In genomic region chr7:96320437-96320836, GRCh38 we compare ENCODE assay signal across 8 cellular contexts. TPM values are rescaled to one million over a fixed set of nuclear protein-coding genes. Genes with fewer than 3 reads are reported as not detected.
A peak's percentile ranks its signal among the peaks of the same experiment; 100 is the strongest.
DNase-seq lines count a peak whose midpoint lies in the region; ATAC-seq and TF ChIP-seq lines count a peak whose summit lies in the region.

No MANE protein-coding gene starts in this region.

- H3K4me3 ChIP-seq in DND-41 (ENCODE audit: low read depth in 1 of 2, low read length in 2 of 2), result no peak overlapping the region
- peak overlapping the region in 2 of 3 donors; percentile 83 to 94 for H3K4me3 ChIP-seq in breast epithelium
- H3K4me3 ChIP-seq in osteoblast (ENCODE audit: insufficient read depth, low read length), result peak overlapping the region; percentile 90

- H4K20me1 ChIP-seq in DND-41 (ENCODE audit: insufficient read depth, low read length) (no peaks in the 10 kb centered on the region), osteoblast (ENCODE audit: insufficient read depth, low read length) (peaks cover 3% of the 10 kb centered on the region)

- ATAC-seq in DND-41 (ENCODE audit: insufficient read depth, low read depth) (no peak), HG03575 (IDR thresholded peaks at IDR 0.05; ENCODE audit: extremely low read depth, insufficient number of reproducible peaks, low FRiP score, unreplicated experiment) (peak; percentile 50), left colon (no peak)

- H3K9ac ChIP-seq in DND-41 (ENCODE audit: low read depth, low read length), result no peak overlapping the region

- H3K27me3 ChIP-seq in DND-41 (ENCODE audit: insufficient read depth, low read length, poor library complexity), result peaks cover 3% of the 10 kb centered on the region
- no peaks in the 10 kb centered on the region for H3K27me3 ChIP-seq in breast epithelium
- H3K27me3 ChIP-seq in osteoblast (ENCODE audit: insufficient read depth, low read length), result no peaks in the 10 kb centered on the region

- DNase-seq in DND-41, result no peak
- peak; percentile 46 for DNase-seq in GM20000 (ENCODE audit: low spot score)
- no peak for DNase-seq in breast epithelium (ENCODE audit: low spot score in 2 of 2)
- DNase-seq in osteoblast (ENCODE audit: insufficient read length, low spot score, missing footprints), result no peak
- DNase-seq in left colon, result no peak
- DNase-seq in DMS53 (lab: John Stamatoyannopoulos, UW), result no peak
- DNase-seq in middle frontal gyrus (ENCODE audit: extremely low spot score, low spot score), result no peak

- H3K4me2 ChIP-seq in DND-41 (ENCODE audit: insufficient read depth, low read length) (0 out of 2 replicates have a peak overlapping the region, but pooled peaks have one; percentile 66), osteoblast (ENCODE audit: insufficient read depth, low read length) (peak overlapping the region; percentile 74)

- no peaks in the 10 kb centered on the region for H3K9me3 ChIP-seq in DND-41 (ENCODE audit: insufficient read depth, low read length, severe bottlenecking)
- H3K9me3 ChIP-seq in breast epithelium, result no peaks in the 10 kb centered on the region
- H3K9me3 ChIP-seq in osteoblast (ENCODE audit: low read depth, low read length), result no peaks in the 10 kb centered on the region

- TF ChIP-seq POLR2A in breast epithelium (IDR thresholded peaks at IDR 0.05), result no peak

- H3K36me3 ChIP-seq in DND-41 (ENCODE audit: insufficient read depth, low read length) (no peaks in the 10 kb centered on the region), breast epithelium (no peaks in the 10 kb centered on the region), osteoblast (ENCODE audit: insufficient read depth, low read length) (no peaks in the 10 kb centered on the region)

- H3K79me2 ChIP-seq in DND-41 (ENCODE audit: insufficient read depth, low read length) (no peaks in the 10 kb centered on the region), osteoblast (ENCODE audit: insufficient read depth, low read length) (peaks cover 55% of the 10 kb centered on the region)

- H3K27ac ChIP-seq in DND-41 (ENCODE audit: low read length), result no peak overlapping the region
- peak overlapping the region; percentile 96 for H3K27ac ChIP-seq in breast epithelium
- H3K27ac ChIP-seq in osteoblast (ENCODE audit: low read depth, low read length), result peak overlapping the region; percentile 79

- peaks cover 22% of the 10 kb centered on the region for H3K4me1 ChIP-seq in DND-41 (ENCODE audit: insufficient read depth, low read length)
- H3K4me1 ChIP-seq in breast epithelium, result peaks cover 0 to 6% of the 10 kb centered on the region in 2 donors
- H3K4me1 ChIP-seq in osteoblast (ENCODE audit: insufficient read depth, low read length), result peaks cover 7% of the 10 kb centered on the region

- H2AFZ ChIP-seq in DND-41 (ENCODE audit: low read depth, low read length) (no peak overlapping the region), osteoblast (ENCODE audit: low read length) (no peak overlapping the region)

- TF ChIP-seq CTCF in DND-41 (IDR thresholded peaks at IDR 0.05; ENCODE audit: borderline replicate concordance, extremely low read depth, low read length, poor library complexity, severe bottlenecking) (no peak), GM20000 (IDR thresholded peaks at IDR 0.05; ENCODE audit: extremely low read depth, missing control alignments) (no peak), breast epithelium (IDR thresholded peaks at IDR 0.05) (no peak), osteoblast (IDR thresholded peaks at IDR 0.05; ENCODE audit: extremely low read depth, low read depth, low read length) (no peak)

- intact Hi-C loops in breast epithelium (cut with DNase I; ENCODE audit: low total_unique reads) (no loop called here), left colon (cut with DNase I, micrococcal nuclease) (no loop called here)

RNA-seq across cellular contexts. Expression of gene SLC25A13, which starts 1.5 kb away (rescaled TPM):
- 10 to 100 TPM; 33.1 to 39.0 (median 33.2) TPM for total RNA-seq in breast epithelium
- 19.2 and 27.4 TPM in 2 replicates for total RNA-seq in osteoblast
- 10 to 100 TPM; 42.4 to 73.3 TPM for total RNA-seq in left colon

Comparison
In these comparisons a context has a peak if more than half of its experiments do, and no peak if none do; other contexts are left out.
1. H3K4me3 ChIP-seq: peak in breast epithelium (2 of 3) and osteoblast (single experiment); none in DND-41 (0 of 2).